8 cellular contexts compared by ENCODE assay signal in the genomic region with DNA sequence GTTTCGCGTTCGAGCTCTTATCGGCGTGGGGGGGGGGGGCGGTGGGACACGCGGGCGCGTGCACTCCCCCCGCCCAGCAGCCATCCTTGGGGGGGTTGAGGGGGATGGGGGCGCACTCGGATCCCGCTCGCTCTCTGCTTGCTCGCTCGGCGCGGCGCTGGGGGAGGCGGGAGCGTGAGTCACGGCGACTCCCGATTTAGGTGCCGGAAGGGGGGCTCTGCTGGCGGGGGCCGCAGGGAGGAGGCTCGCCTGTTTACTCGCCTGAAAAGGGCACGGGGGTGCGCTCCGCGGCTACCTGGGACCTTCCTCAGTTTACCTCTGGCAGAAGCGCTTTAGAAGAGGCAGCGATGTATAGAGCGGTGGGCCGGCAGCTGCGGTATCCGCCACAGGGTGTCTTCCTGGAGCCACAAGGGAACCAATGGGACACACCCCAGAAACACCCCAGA. TPM values are rescaled to one million over a fixed set of nuclear protein-coding genes. Genes with fewer than 3 reads are reported as not detected.
DNase-seq lines count a peak whose midpoint lies in the region; ATAC-seq lines count a peak whose summit lies in the region.

No MANE protein-coding gene starts in this region.

- ATAC-seq in HG02759 (IDR thresholded peaks at IDR 0.05; ENCODE audit: unreplicated experiment) (no peak), HG03565 (IDR thresholded peaks at IDR 0.05; ENCODE audit: unreplicated experiment) (no peak)

- H3K27ac ChIP-seq in GM23248: no peak overlapping the region
- H3K27ac ChIP-seq in iPS-20b (ENCODE audit: low read length): no peak overlapping the region

- H3K4me3 ChIP-seq in GM23248 (peak overlapping the region; percentile 61), iPS-20b (ENCODE audit: low read length) (peak overlapping the region; percentile 66)

- peak overlapping the region; percentile 73 for H3K4me2 ChIP-seq in GM23248 (ENCODE audit: unreplicated experiment)

- peaks cover 23% of the 10 kb centered on the region for H3K27me3 ChIP-seq in GM23248 (replicated peaks; ENCODE audit: insufficient read depth)
- H3K27me3 ChIP-seq in iPS-20b (ENCODE audit: insufficient read depth, low read length): peaks cover 93% of the 10 kb centered on the region

- WGBS in GM23248 (ENCODE audit: low coverage in 1 of 2, low lambda C conversion rate in 2 of 2, missing lambda C conversion rate in 2 of 2), 2 experiments: 1 to 3% methylated on average over 16 to 38 of the region's 40 CpGs

- H3K9ac ChIP-seq in GM23248: peak overlapping the region; percentile 31; the same call in 1 of the 2 replicates
- no peak overlapping the region for H3K9ac ChIP-seq in iPS-20b (ENCODE audit: low read depth, low read length)

- in situ Hi-C loops in GM23248 (cut with MboI): no loop called here

- H4K20me1 ChIP-seq in GM23248 (ENCODE audit: insufficient read depth): no peaks in the 10 kb centered on the region

- no peaks in the 10 kb centered on the region for H3K79me2 ChIP-seq in GM23248 (ENCODE audit: insufficient read depth)

- H2AFZ ChIP-seq in GM23248: peak overlapping the region; percentile 37; the same call in 1 of the 2 replicates

- H3K4me1 ChIP-seq in GM23248 (ENCODE audit: insufficient read depth) (peaks cover 7% of the 10 kb centered on the region; the same call in 1 of the 2 replicates), iPS-20b (ENCODE audit: insufficient read depth, low read length) (peaks cover 15% of the 10 kb centered on the region; the same call in 1 of the 2 replicates)

- H3K9me3 ChIP-seq in GM23248 (ENCODE audit: low read depth) (no peaks in the 10 kb centered on the region), iPS-20b (ENCODE audit: insufficient read depth, low read depth, low read length) (no peaks in the 10 kb centered on the region)

- peaks cover 18% of the 10 kb centered on the region; the same call in 1 of the 2 replicates for H3F3A ChIP-seq in GM23248 (ENCODE audit: insufficient read depth)

- H3K36me3 ChIP-seq in GM23248 (ENCODE audit: low read depth) (no peaks in the 10 kb centered on the region), iPS-20b (ENCODE audit: insufficient read depth, low read depth, low read length) (no peaks in the 10 kb centered on the region)

- no peaks in the 10 kb centered on the region for H3K9me2 ChIP-seq in GM23248 (ENCODE audit: insufficient read depth)

- DNase-seq in AG08395 (ENCODE audit: low spot score): peak; percentile 10
- DNase-seq in GM23248: peak; percentile 61
- peak; percentile 73 for DNase-seq in activated CD8-positive, alpha-beta memory T cell treated with anti-CD3 and anti-CD28 coated beads, Interleukin-2, amount 50 U/mL, for 48 hours
- no peak for DNase-seq in COLO668 (lab: John Stamatoyannopoulos, UW; ENCODE audit: unreplicated experiment)
- no peak for DNase-seq in cerebellum (ENCODE audit: low spot score)

RNA-seq across cellular contexts. Expression of a gene that starts 1.1 kb away (rescaled TPM):
- total RNA-seq in GM23248 (2014; rRNA removed; shearing (Covaris generic)): 2.4 and 4.7 TPM in 2 replicates
- 15.9 and 17.4 TPM in 2 replicates for polyA plus RNA-seq in GM23248 (2016; fragmentation: Nextera tagmentation; extraction: Ambion mirVana)
- 3.3 TPM for total RNA-seq in cerebellum

RNA-seq across cellular contexts. Expression of a gene that starts 15.9 kb away (rescaled TPM):
- 268 and 301 TPM in 2 replicates for total RNA-seq in GM23248 (2014; rRNA removed; shearing (Covaris generic))
- 288 and 291 TPM in 2 replicates for polyA plus RNA-seq in GM23248 (2016; fragmentation: Nextera tagmentation; extraction: Ambion mirVana)
- total RNA-seq in cerebellum: 41.6 TPM

RNA-seq across cellular contexts. Expression of a gene that starts 38.9 kb away (rescaled TPM):
- 64.1 and 85.5 TPM in 2 replicates for total RNA-seq in GM23248 (2014; rRNA removed; shearing (Covaris generic))
- polyA plus RNA-seq in GM23248 (2016; fragmentation: Nextera tagmentation; extraction: Ambion mirVana): 54.3 and 60.4 TPM in 2 replicates
- total RNA-seq in cerebellum: 42.8 TPM

Comparison
In these comparisons a context has a peak if more than half of its experiments do, and no peak if none do; other contexts are left out.
1. DNase-seq: peak in AG08395 (single experiment), GM23248 (single experiment) and activated CD8-positive, alpha-beta memory T cell treated with anti-CD3 and anti-CD28 coated beads, Interleukin-2, amount 50 U/mL, for 48 hours (single experiment); none in COLO668 (single experiment) and cerebellum (single experiment).